ENCODE assay signal across 8 cellular contexts in genomic region chr5:76403963-76404693, GRCh38. TPM values are rescaled to one million over a fixed set of nuclear protein-coding genes. Genes with fewer than 3 reads are reported as not detected.
DNase-seq lines count a peak whose midpoint lies in the region; ATAC-seq and TF ChIP-seq lines count a peak whose summit lies in the region.

No MANE protein-coding gene starts in this region.

- TF ChIP-seq CTCF in activated B cell treated with CpG ODN at 0.5 μM for 24 hours (IDR thresholded peaks at IDR 0.05) = no peak
- no peak for TF ChIP-seq CTCF in colonic mucosa (IDR thresholded peaks at IDR 0.05)

- peaks cover 51% of the 10 kb centered on the region for H3K4me1 Mint-ChIP-seq in activated B cell treated with CpG ODN at 0.5 μM for 24 hours
- peaks cover 40% of the 10 kb centered on the region for H3K4me1 Mint-ChIP-seq in stimulated activated memory B cell treated with anti-CD40 and anti-IgM and Interleukin-4, amounts not matched to agents 10 μg/mL and 1 μg/mL and 100 μg/mL, for 72 hours

- H3K4me1 ChIP-seq in colonic mucosa (no peaks in the 10 kb centered on the region), muscle layer of duodenum (ENCODE audit: control insufficient read depth in 1 of 2, insufficient read depth in 2 of 2, low read length in 2 of 2) (peaks cover 0 to 22% of the 10 kb centered on the region in 2 donors)

- peak overlapping the region; percentile 95 for H3K4me3 Mint-ChIP-seq in activated B cell treated with CpG ODN at 0.5 μM for 24 hours
- H3K4me3 Mint-ChIP-seq in stimulated activated memory B cell treated with anti-CD40 and anti-IgM and Interleukin-4, amounts not matched to agents 10 μg/mL and 1 μg/mL and 100 μg/mL, for 72 hours = peak overlapping the region; percentile 99

- intact Hi-C loops in activated B cell treated with CpG ODN at 0.5 μM for 24 hours (cut with micrococcal nuclease) (loop anchor here (1.0 to 10.0 kb wide), 17 partner anchors 53 to 1719 kb away; partner anchors contain the start of genes AGGF1, ANKRD31, CERT1 and F2R), colonic mucosa (cut with DNase I) (loop anchor here (2.0 kb wide), 1 partner anchor 141 kb away; no protein-coding TSS in a partner anchor)

- H3K27me3 ChIP-seq in colonic mucosa = no peaks in the 10 kb centered on the region
- H3K27me3 ChIP-seq in muscle layer of duodenum (ENCODE audit: low read depth, low read length) = no peaks in the 10 kb centered on the region

- H3K36me3 Mint-ChIP-seq in activated B cell treated with CpG ODN at 0.5 μM for 24 hours (ENCODE audit: low read depth) = peaks cover 5% of the 10 kb centered on the region
- H3K36me3 Mint-ChIP-seq in stimulated activated memory B cell treated with anti-CD40 and anti-IgM and Interleukin-4, amounts not matched to agents 10 μg/mL and 1 μg/mL and 100 μg/mL, for 72 hours = no peaks in the 10 kb centered on the region

- DNase-seq in activated B cell treated with CpG ODN at 0.5 μM for 24 hours (peak; percentile 42), colonic mucosa (peak; percentile 86)

- no peaks in the 10 kb centered on the region for H3K36me3 ChIP-seq in colonic mucosa
- H3K36me3 ChIP-seq in muscle layer of duodenum (ENCODE audit: control insufficient read depth in 1 of 2, insufficient read depth in 2 of 2, low read length in 2 of 2) = no peaks in the 10 kb centered on the region

- H3K9me3 ChIP-seq in colonic mucosa = no peaks in the 10 kb centered on the region
- no peaks in the 10 kb centered on the region for H3K9me3 ChIP-seq in muscle layer of duodenum (ENCODE audit: control insufficient read depth in 1 of 2, low read length in 2 of 2)

- H3K27ac ChIP-seq in colonic mucosa (peak overlapping the region; percentile 80), muscle layer of duodenum (ENCODE audit: low read length) (peak overlapping the region; percentile 33)

- H3K4me3 ChIP-seq in colonic mucosa (peak overlapping the region; percentile 83), muscle layer of duodenum (ENCODE audit: low read depth in 1 of 2, low read length in 2 of 2) (peak overlapping the region; percentile 71 to 87)

- POLR2A ChIA-PET in activated B cell treated with CpG ODN at 0.5 μM for 24 hours (lab: Charles Lee) = interaction anchor here (0.6 to 1.3 kb wide), 4 partner anchors 57 to 1812 kb away, joined by 3 to 4 read pairs (median 4); no protein-coding TSS in a partner anchor

- ATAC-seq in GM18508 (IDR thresholded peaks at IDR 0.05; ENCODE audit: insufficient read depth, unreplicated experiment) (peak; percentile 25), HG03135 (IDR thresholded peaks at IDR 0.05; ENCODE audit: unreplicated experiment) (peak; percentile 18), activated B cell treated with CpG ODN at 0.5 μM for 24 hours (ENCODE audit: low read depth) (peak; percentile 11), GM19455 (IDR thresholded peaks at IDR 0.05; ENCODE audit: unreplicated experiment) (no peak), HG02870 (IDR thresholded peaks at IDR 0.05; ENCODE audit: unreplicated experiment) (no peak)
- peak; percentile 35 for ATAC-seq in stimulated activated memory B cell treated with anti-CD40 and anti-IgM and Interleukin-4, amounts not matched to agents 10 μg/mL and 1 μg/mL and 100 μg/mL, for 72 hours

- H3K9me3 Mint-ChIP-seq in activated B cell treated with CpG ODN at 0.5 μM for 24 hours = peaks cover 1% of the 10 kb centered on the region
- H3K9me3 Mint-ChIP-seq in stimulated activated memory B cell treated with anti-CD40 and anti-IgM and Interleukin-4, amounts not matched to agents 10 μg/mL and 1 μg/mL and 100 μg/mL, for 72 hours = no peaks in the 10 kb centered on the region

- CTCF ChIA-PET in activated B cell treated with CpG ODN at 0.5 μM for 24 hours (lab: Charles Lee) = interaction anchor here (0.9 to 1.5 kb wide), 5 partner anchors 53 to 370 kb away, joined by 3 to 6 read pairs (median 4); no protein-coding TSS in a partner anchor

- peak overlapping the region; percentile 80 to 83 for H3K9ac ChIP-seq in colonic mucosa (ENCODE audit: low read depth in 2 of 2, low read length in 2 of 2)

- H3K27ac Mint-ChIP-seq in activated B cell treated with CpG ODN at 0.5 μM for 24 hours = peak overlapping the region; percentile 59
- peak overlapping the region; percentile 93 for H3K27ac Mint-ChIP-seq in stimulated activated memory B cell treated with anti-CD40 and anti-IgM and Interleukin-4, amounts not matched to agents 10 μg/mL and 1 μg/mL and 100 μg/mL, for 72 hours

- no peaks in the 10 kb centered on the region for H3K27me3 Mint-ChIP-seq in activated B cell treated with CpG ODN at 0.5 μM for 24 hours
- peaks cover 21% of the 10 kb centered on the region for H3K27me3 Mint-ChIP-seq in stimulated activated memory B cell treated with anti-CD40 and anti-IgM and Interleukin-4, amounts not matched to agents 10 μg/mL and 1 μg/mL and 100 μg/mL, for 72 hours

RNA-seq across cellular contexts. Expression of gene IQGAP2, which starts 1.0 kb away (rescaled TPM):
- 6.7 and 8.8 TPM in 2 replicates for total RNA-seq in activated B cell treated with CpG ODN at 0.5 μM for 24 hours
- 10 to 100 TPM; 62.2 to 75.6 TPM for total RNA-seq in colonic mucosa

Comparison
In these comparisons a context has a peak if more than half of its experiments do, and no peak if none do; other contexts are left out.
1. ATAC-seq: peak in GM18508 (single experiment), HG03135 (single experiment), activated B cell treated with CpG ODN at 0.5 μM for 24 hours (single experiment) and stimulated activated memory B cell treated with anti-CD40 and anti-IgM and Interleukin-4, amounts not matched to agents 10 μg/mL and 1 μg/mL and 100 μg/mL, for 72 hours (single experiment); none in GM19455 (single experiment) and HG02870 (single experiment).